In genomic region chr14:96829791-96830190, GRCh38 we compare ENCODE assay signal across 33 cellular contexts.
"Had no signal": no experiment of that assay in that cellular context is flagged by ENCODE, and none has a peak within 500 bp of the region (broad histone marks: within the 10 kb centered on the region; RNA-seq: fewer than 3 reads in every experiment).

No MANE protein-coding gene starts in this region.

- H3K4me1 ChIP-seq: adrenal gland, ascending aorta, body of pancreas, breast epithelium had no signal

- ATAC-seq: activated naive CD4-positive, alpha-beta T cell treated with anti-CD3 and anti-CD28 coated beads, Interleukin-2, amount 50 U/mL, for 72 hours; activated naive CD8-positive, alpha-beta T cell treated with anti-CD3 and anti-CD28 coated beads, Interleukin-2, amount 50 U/mL, for 24 hours; activated T-cell treated with anti-CD3 and anti-CD28 coated beads, Interleukin-2, amount 50 U/mL, for 4 hours; activated T-cell treated with anti-CD3 and anti-CD28 coated beads, Interleukin-2, amount 50 U/mL, for 72 hours; activated T-helper 17 cell treated with anti-CD3 and anti-CD28 coated beads, Interleukin-2, amount 50 U/mL, for 72 hours; body of pancreas had no signal

- DNase-seq: activated effector memory CD4-positive, alpha-beta T cell treated with anti-CD3 and anti-CD28 coated beads, Interleukin-2, amount 50 U/mL, for 16 hours; activated effector memory CD4-positive, alpha-beta T cell treated with Interleukin-2 at 50 U/mL for 16 hours; activated gamma-delta T cell; activated gamma-delta T cell treated with Interleukin-2 at 50 U/mL for 16 hours; activated naive CD4-positive, alpha-beta T cell; activated naive CD4-positive, alpha-beta T cell treated with anti-CD3 and anti-CD28 coated beads for 36 hours; activated naive CD4-positive, alpha-beta T cell treated with anti-CD3 and anti-CD28 coated beads, Interleukin-2, amount 10 ng/mL, durations not matched to agents 7 days and 5 days; activated naive CD4-positive, alpha-beta T cell treated with anti-CD3 and anti-CD28 coated beads, Interleukin-2, amount 50 U/mL, for 16 hours; activated naive CD4-positive, alpha-beta T cell treated with Interleukin-2 at 50 U/mL for 16 hours; activated naive CD8-positive, alpha-beta T cell treated with anti-CD3 and anti-CD28 coated beads for 36 hours; activated naive CD8-positive, alpha-beta T cell treated with anti-CD3 and anti-CD28 coated beads, Interleukin-2, amount 10 ng/mL, durations not matched to agents 7 days and 5 days; activated naive CD8-positive, alpha-beta T cell treated with anti-CD3 and anti-CD28 coated beads, Interleukin-2, amount 50 U/mL, for 24 hours; activated T-cell treated with anti-CD3 and anti-CD28 coated beads, Interleukin-2, amount 50 U/mL, for 24 hours; activated T-cell treated with anti-CD3 and anti-CD28 coated beads, Interleukin-2, amount 50 U/mL, for 4 hours; activated T-cell treated with anti-CD3 and anti-CD28 coated beads, Interleukin-2, amount 50 U/mL, for 48 hours; activated T-cell treated with anti-CD3 and anti-CD28 coated beads, Interleukin-2, amount 50 U/mL, for 72 hours; adrenal gland; amniotic stem cell; amygdala; anterior cingulate cortex; aorta; body of pancreas; brain microvascular endothelial cell; caudate nucleus; central memory CD4-positive, alpha-beta T cell; cerebellar nuclear complex had no signal

- H3K36me3 ChIP-seq: adrenal gland, ascending aorta, brain microvascular endothelial cell, breast epithelium, cardiac muscle cell had no signal

- H3K27ac ChIP-seq: adrenal gland, ascending aorta, body of pancreas, brain microvascular endothelial cell, breast epithelium, cardiac muscle cell had no signal

- H3K4me3 ChIP-seq: adrenal gland, ascending aorta, body of pancreas, breast epithelium, cardiac muscle cell had no signal

- FAIRE-seq: astrocyte, bronchial epithelial cell had no signal

- H3K27me3 ChIP-seq: adrenal gland, ascending aorta, body of pancreas, brain microvascular endothelial cell, breast epithelium, cardiac muscle cell had no signal

- H3K9me3 ChIP-seq: adrenal gland, body of pancreas, breast epithelium had no signal
